29 cellular contexts compared by ENCODE assay signal in the genomic region with DNA sequence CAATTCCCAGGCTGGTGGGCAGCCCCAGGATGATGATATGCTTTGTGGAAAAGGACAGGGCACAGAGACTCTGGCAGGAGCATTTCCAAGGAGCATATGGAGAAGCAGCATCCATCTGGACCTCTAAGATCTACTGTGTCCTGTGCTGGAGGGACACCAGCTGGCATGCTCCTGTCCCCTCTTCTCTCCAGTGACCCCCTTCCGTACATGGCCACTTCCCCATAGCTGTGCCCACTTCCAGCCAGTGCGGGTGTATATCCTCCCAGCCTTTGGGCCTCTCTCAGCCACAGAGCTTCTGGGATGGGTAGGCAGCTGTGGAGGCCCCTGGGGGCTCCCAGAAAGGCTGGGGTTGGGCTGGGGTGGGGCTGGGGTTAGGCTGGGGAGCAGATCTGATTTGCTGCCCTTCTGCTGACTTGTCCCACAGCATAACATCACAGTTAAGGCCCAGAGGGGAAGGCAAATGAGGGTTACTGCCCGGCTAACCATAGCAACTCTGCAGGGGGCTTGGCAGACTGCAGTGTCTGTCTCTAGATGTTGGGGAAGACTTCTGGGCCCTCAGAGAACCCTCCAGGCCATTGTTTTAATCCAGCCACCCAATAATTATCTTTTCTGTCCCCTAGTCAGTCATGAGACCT. TPM values are rescaled to one million over a fixed set of nuclear protein-coding genes. Genes with fewer than 3 reads are reported as not detected.
"Had no signal": no experiment of that assay in that cellular context is flagged by ENCODE, and none has a peak within 500 bp of the region (broad histone marks: within the 10 kb centered on the region; RNA-seq: fewer than 3 reads in every experiment).

No MANE protein-coding gene starts in this region.

- H3K4me3 ChIP-seq: coronary artery, esophagus muscularis mucosa, gastroesophageal sphincter, heart left ventricle, hepatocyte, left lung, mucosa of descending colon, prostate gland, right atrium auricular region, stomach, thyroid gland had no signal

- H2AFZ ChIP-seq: hepatocyte had no signal

- H3K27ac ChIP-seq: coronary artery, esophagus muscularis mucosa, foreskin keratinocyte, gastroesophageal sphincter, heart left ventricle, hepatocyte, left lung, prostate gland, right atrium auricular region, stomach, thyroid gland had no signal

- H3K36me3 ChIP-seq: esophagus muscularis mucosa, gastroesophageal sphincter, heart left ventricle, left lung, prostate gland, right atrium auricular region, stomach, thyroid gland had no signal

- H3K27me3 ChIP-seq: right atrium auricular region, thyroid gland had no signal

- H3K4me2 ChIP-seq: hepatocyte had no signal

- DNase-seq: dermis blood vessel endothelial cell; effector memory CD4-positive, alpha-beta T cell; foreskin keratinocyte; heart left ventricle; kidney; left cardiac atrium; left lung; mammary epithelial cell; mucosa of descending colon; naive B cell; nephron progenitor cell; nucleus accumbens; stimulated activated CD4-positive, alpha-beta T cell treated with anti-CD3 and anti-CD28 coated beads, Interleukin-2, amount 100 ng/mL, for 24 hours; stimulated activated CD4-positive, alpha-beta T cell treated with anti-CD3 and anti-CD28 coated beads, Interleukin-4, amount 100 ng/mL, for 24 hours; stimulated activated naive CD4-positive, alpha-beta T cell treated with Interleukin-2 at 50 U/mL for 16 hours; stomach; thyroid gland; trophoblast cell had no signal

- H3K79me2 ChIP-seq: hepatocyte had no signal

- H3K4me1 ChIP-seq: esophagus muscularis mucosa, foreskin keratinocyte, prostate gland, thyroid gland had no signal

- H3K9me3 ChIP-seq: left lung, mucosa of descending colon, prostate gland, right atrium auricular region, thyroid gland had no signal

RNA-seq across cellular contexts. Expression of a gene that starts 6.3 kb away (rescaled TPM):
- total RNA-seq: dermis blood vessel endothelial cell, endothelial cell of umbilical vein, epithelial cell of proximal tubule, esophagus muscularis mucosa, fibroblast of lung, foreskin keratinocyte, hepatocyte, osteocyte, subcutaneous adipose tissue had no signal
